ENCODE assay signal across 26 cellular contexts in the genomic region with DNA sequence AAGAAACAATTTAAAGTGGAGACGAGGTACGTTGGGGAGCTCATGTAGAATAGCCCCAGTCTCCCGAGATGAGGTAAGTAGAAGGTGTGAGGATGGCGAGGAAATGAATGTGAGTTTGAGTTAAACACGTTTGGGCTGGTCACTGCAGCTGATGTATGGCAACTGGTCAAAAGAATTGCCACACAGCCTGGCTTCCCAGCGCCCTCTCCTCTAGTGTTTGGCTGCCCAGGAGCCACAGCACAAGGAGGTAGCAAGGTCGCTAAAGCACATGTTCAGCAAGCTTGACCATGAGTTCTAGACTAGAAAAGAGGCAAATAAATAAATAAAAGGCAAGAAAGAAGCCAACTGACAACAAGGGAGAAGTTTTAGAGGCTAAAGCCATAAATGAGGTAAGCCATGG. TPM values are rescaled to one million over a fixed set of nuclear protein-coding genes. Genes with fewer than 3 reads are reported as not detected.
"Had no signal": no experiment of that assay in that cellular context is flagged by ENCODE, and none has a peak within 500 bp of the region (broad histone marks: within the 10 kb centered on the region; RNA-seq: fewer than 3 reads in every experiment).

No MANE protein-coding gene starts in this region.

- H3K36me3 ChIP-seq: SJCRH30 had no signal

- H3K27me3 ChIP-seq: SJCRH30 had no signal

- ATAC-seq: Panc1, PC-3, SK-N-SH treated with all-trans-retinoic acid at 6 μM for 48 hours had no signal

- DNase-seq: KBM-7, NCI-H1092, NCI-H1105 treated with DMSO at 0.1 percent for 48 hours, NCI-H1417 treated with DMSO at 0.1 percent for 48 hours, NCI-H146, NCI-H1694 treated with DMSO at 0.1 percent for 48 hours, NCI-H1930, NCI-H2081, NCI-H2107, NCI-H2171, NCI-H226, NCI-H446, NCI-H510A, NCI-H524 treated with DMSO at 0.1 percent for 48 hours, NCI-H69, NCI-H774, PC-3, SHP77 treated with DMSO at 0.1 percent for 48 hours, SJCRH30 had no signal

- H3K4me3 ChIP-seq: SJCRH30 had no signal

- H3K27ac ChIP-seq: RWPE1, SJCRH30 had no signal

RNA-seq across cellular contexts. Expression of a gene that starts 21.4 kb away (rescaled TPM):
- total RNA-seq: HT1080, LHCN-M2, MCF 10A, OCI-LY7, PC-3, SJCRH30 had no signal

RNA-seq across cellular contexts. Expression of a gene that starts 52.6 kb away (rescaled TPM):
- total RNA-seq: OCI-LY7 had no signal
